17 cellular contexts compared by ENCODE assay signal in genomic region chr6:44454198-44454597, GRCh38.
"Had no signal": no experiment of that assay in that cellular context is flagged by ENCODE, and none has a peak within 500 bp of the region (broad histone marks: within the 10 kb centered on the region; RNA-seq: fewer than 3 reads in every experiment).

No MANE protein-coding gene starts in this region.

- H3K4me1 ChIP-seq: body of pancreas had no signal

- H3K4me1 Mint-ChIP-seq: activated B cell treated with CpG ODN at 0.5 μM for 24 hours; activated naive CD4-positive, alpha-beta T cell treated with anti-CD3 and anti-CD28 coated beads, Interleukin-2, amount 10 ng/mL, durations not matched to agents 7 days and 5 days; naive B cell had no signal

- H3K27me3 Mint-ChIP-seq: activated CD4-positive, alpha-beta T cell treated with anti-CD3 and anti-CD28 coated beads, Interleukin-2, amount 10 ng/mL, durations not matched to agents 7 days and 5 days; stimulated activated naive CD8-positive, alpha-beta T cell treated with anti-CD3 and anti-CD28 coated beads, Interleukin-15, Interleukin-2, amounts not matched to agents 100 ng/mL and 50 ng/mL, for 24 hours had no signal

- H3K27me3 ChIP-seq: body of pancreas, left lung, pancreas, sigmoid colon, spleen, suprapubic skin had no signal

- ATAC-seq: body of pancreas, left lung, pancreas had no signal

- H3K36me3 ChIP-seq: pancreas had no signal

- H3K27ac ChIP-seq: body of pancreas, left lung, pancreas, sigmoid colon, spleen, suprapubic skin had no signal

- DNase-seq: activated B cell treated with CpG ODN at 0.5 μM for 24 hours; activated CD4-positive, alpha-beta T cell treated with anti-CD3 and anti-CD28 coated beads, Interleukin-2, amount 10 ng/mL, durations not matched to agents 7 days and 5 days; activated naive CD4-positive, alpha-beta T cell treated with anti-CD3 and anti-CD28 coated beads, Interleukin-2, amount 10 ng/mL, durations not matched to agents 7 days and 5 days; activated T-cell treated with anti-CD3 and anti-CD28 coated beads, Interleukin-2, amount 50 U/mL, for 1 hour; amygdala; body of pancreas; cerebellar nuclear complex; effector memory CD4-positive, alpha-beta T cell; islet precursor cell; left lung; naive B cell; pancreas; sigmoid colon; spleen had no signal

- H3K4me3 Mint-ChIP-seq: activated B cell treated with CpG ODN at 0.5 μM for 24 hours; activated CD4-positive, alpha-beta T cell treated with anti-CD3 and anti-CD28 coated beads, Interleukin-2, amount 10 ng/mL, durations not matched to agents 7 days and 5 days; activated naive CD4-positive, alpha-beta T cell treated with anti-CD3 and anti-CD28 coated beads, Interleukin-2, amount 10 ng/mL, durations not matched to agents 7 days and 5 days; naive B cell; stimulated activated naive CD8-positive, alpha-beta T cell treated with anti-CD3 and anti-CD28 coated beads, Interleukin-15, Interleukin-2, amounts not matched to agents 100 ng/mL and 50 ng/mL, for 24 hours; type B pancreatic cell had no signal

- H3K9me3 ChIP-seq: body of pancreas, left lung, pancreas, sigmoid colon, spleen, suprapubic skin had no signal

- H3K36me3 Mint-ChIP-seq: naive B cell had no signal

- H3K9me3 Mint-ChIP-seq: activated B cell treated with CpG ODN at 0.5 μM for 24 hours; activated CD4-positive, alpha-beta T cell treated with anti-CD3 and anti-CD28 coated beads, Interleukin-2, amount 10 ng/mL, durations not matched to agents 7 days and 5 days; activated naive CD4-positive, alpha-beta T cell treated with anti-CD3 and anti-CD28 coated beads, Interleukin-2, amount 10 ng/mL, durations not matched to agents 7 days and 5 days; naive B cell; stimulated activated naive CD8-positive, alpha-beta T cell treated with anti-CD3 and anti-CD28 coated beads, Interleukin-15, Interleukin-2, amounts not matched to agents 100 ng/mL and 50 ng/mL, for 24 hours; type B pancreatic cell had no signal

- FAIRE-seq: pancreas had no signal

- H3K27ac Mint-ChIP-seq: activated B cell treated with CpG ODN at 0.5 μM for 24 hours; activated CD4-positive, alpha-beta T cell treated with anti-CD3 and anti-CD28 coated beads, Interleukin-2, amount 10 ng/mL, durations not matched to agents 7 days and 5 days; activated naive CD4-positive, alpha-beta T cell treated with anti-CD3 and anti-CD28 coated beads, Interleukin-2, amount 10 ng/mL, durations not matched to agents 7 days and 5 days; stimulated activated naive CD8-positive, alpha-beta T cell treated with anti-CD3 and anti-CD28 coated beads, Interleukin-15, Interleukin-2, amounts not matched to agents 100 ng/mL and 50 ng/mL, for 24 hours; type B pancreatic cell had no signal

- H3K4me3 ChIP-seq: body of pancreas, left lung, pancreas, sigmoid colon, spleen, suprapubic skin had no signal
